Comparison of ENCODE assay signal across 8 cellular contexts in the genomic region with DNA sequence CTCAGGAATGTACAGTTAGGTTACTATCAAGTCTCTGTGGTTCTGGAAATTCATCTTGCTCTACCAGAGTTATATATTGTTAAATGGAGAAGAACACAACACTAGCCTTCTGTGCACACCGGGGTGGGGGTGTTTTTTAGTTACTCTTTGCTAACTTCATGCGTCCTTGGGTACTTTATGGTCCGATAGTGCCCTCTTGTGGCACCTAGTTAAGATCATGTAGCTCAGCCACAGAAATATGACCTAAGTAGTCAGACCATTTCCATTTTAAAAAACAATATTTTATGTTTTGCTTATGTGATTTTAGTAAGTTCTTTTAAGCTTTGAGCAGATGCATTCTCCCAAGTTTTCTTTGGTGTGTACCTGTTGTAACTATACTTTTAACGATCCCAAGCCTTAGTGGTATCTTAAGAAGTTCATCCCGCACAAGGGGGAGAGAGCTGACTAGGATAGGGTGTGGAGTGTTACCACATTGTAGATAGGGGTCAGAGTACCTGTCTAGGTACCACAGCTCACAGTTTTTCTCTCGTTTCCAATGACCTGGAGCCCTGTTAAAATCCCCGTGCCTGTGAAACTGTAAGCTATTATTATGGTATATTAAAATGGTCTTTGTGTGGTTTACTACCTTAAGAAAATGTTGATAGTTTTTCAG. TPM values are rescaled to one million over a fixed set of nuclear protein-coding genes. Genes with fewer than 3 reads are reported as not detected.
A peak's percentile ranks its signal among the peaks of the same experiment; 100 is the strongest.
DNase-seq lines count a peak whose midpoint lies in the region; ATAC-seq and TF ChIP-seq lines count a peak whose summit lies in the region.

No MANE protein-coding gene starts in this region.

- peaks cover 40% of the 10 kb centered on the region for H3K36me3 Mint-ChIP-seq in T-helper 1 cell treated with Interleukin-12 subunit alpha and Interleukin-12 subunit beta and Interleukin-4 antibody, amounts not matched to agents 30 μg/mL and 1 μg/mL, for 36 hours (ENCODE audit: low read depth)

- H3K9me3 ChIP-seq in skeletal muscle tissue (ENCODE audit: control insufficient read depth in 3 of 3, low read length in 3 of 3): no peaks in the 10 kb centered on the region

- no peak overlapping the region for H3K4me3 Mint-ChIP-seq in T-helper 1 cell treated with Interleukin-12 subunit alpha and Interleukin-12 subunit beta and Interleukin-4 antibody, amounts not matched to agents 30 μg/mL and 1 μg/mL, for 36 hours

- DNase-seq in activated T-cell treated with anti-CD3 and anti-CD28 coated beads for 1 hour (ENCODE audit: low read depth) (peak; percentile 46), NCI-H187 treated with DMSO at 0.1 percent for 48 hours (lab: John Stamatoyannopoulos, UW) (peak; percentile 17), astrocyte of the spinal cord (ENCODE audit: low read depth, low spot score) (peak; percentile 88), hippocampal formation (lab: John Stamatoyannopoulos, UW) (peak; percentile 11 to 75)
- no peak for DNase-seq in activated T-cell treated with anti-CD3 and anti-CD28 coated beads, Interleukin-2, amount 50 U/mL, for 1 hour

- H3K9ac ChIP-seq in skeletal muscle tissue (ENCODE audit: low read depth in 1 of 3, low read length in 3 of 3): peak overlapping the region in 1 of 3 donors; percentile 39

- no peak for ATAC-seq in HG02852 (IDR thresholded peaks at IDR 0.05; ENCODE audit: unreplicated experiment)

- H3K36me3 ChIP-seq in skeletal muscle tissue (ENCODE audit: control insufficient read depth in 3 of 3, insufficient read depth in 3 of 3, low read length in 3 of 3): peaks cover 28 to 50% (median 44%) of the 10 kb centered on the region in 3 donors

- peak overlapping the region; percentile 28 for H3K27ac Mint-ChIP-seq in T-helper 1 cell treated with Interleukin-12 subunit alpha and Interleukin-12 subunit beta and Interleukin-4 antibody, amounts not matched to agents 30 μg/mL and 1 μg/mL, for 36 hours

- H3K27ac ChIP-seq in skeletal muscle tissue (ENCODE audit: low read depth, low read length): peak overlapping the region; percentile 31

- peaks cover 44 to 67% (median 48%) of the 10 kb centered on the region in 3 donors for H3K4me1 ChIP-seq in skeletal muscle tissue (ENCODE audit: control insufficient read depth in 3 of 3, insufficient read depth in 3 of 3, low read length in 3 of 3)

- TF ChIP-seq CTCF in astrocyte of the spinal cord (IDR thresholded peaks at IDR 0.05; ENCODE audit: low read depth, low read length): peak; percentile 66

- H3K27me3 Mint-ChIP-seq in T-helper 1 cell treated with Interleukin-12 subunit alpha and Interleukin-12 subunit beta and Interleukin-4 antibody, amounts not matched to agents 30 μg/mL and 1 μg/mL, for 36 hours (ENCODE audit: low read depth): no peaks in the 10 kb centered on the region

- H3K9me3 Mint-ChIP-seq in T-helper 1 cell treated with Interleukin-12 subunit alpha and Interleukin-12 subunit beta and Interleukin-4 antibody, amounts not matched to agents 30 μg/mL and 1 μg/mL, for 36 hours: no peaks in the 10 kb centered on the region

- H3K4me1 Mint-ChIP-seq in T-helper 1 cell treated with Interleukin-12 subunit alpha and Interleukin-12 subunit beta and Interleukin-4 antibody, amounts not matched to agents 30 μg/mL and 1 μg/mL, for 36 hours (ENCODE audit: low read depth): peaks cover 21% of the 10 kb centered on the region

- H3K4me3 ChIP-seq in astrocyte of the spinal cord (ENCODE audit: low read depth, low read length): no peak overlapping the region
- H3K4me3 ChIP-seq in skeletal muscle tissue (ENCODE audit: low read length in 3 of 3): no peak overlapping the region

- no peaks in the 10 kb centered on the region for H3K27me3 ChIP-seq in skeletal muscle tissue (ENCODE audit: control insufficient read depth in 3 of 3, insufficient read depth in 3 of 3, low read length in 3 of 3)

- in situ Hi-C loops in astrocyte of the spinal cord (cut with HindIII; ENCODE audit: low sequenced_read_pairs): loop anchor here (25.0 kb wide), 1 partner anchor 148 kb away; the partner anchor contains the start of genes COL8A2 and TRAPPC3

RNA-seq across cellular contexts. Expression of gene SH3D21, which starts 20.6 kb away (rescaled TPM):
- 0.52 TPM for total RNA-seq in skeletal muscle tissue

RNA-seq across cellular contexts. Expression of gene EVA1B, which starts 37.9 kb away (rescaled TPM):
- 40.7 TPM for total RNA-seq in skeletal muscle tissue
